ENCODE assay signal across 1 cellular context in the genomic region with DNA sequence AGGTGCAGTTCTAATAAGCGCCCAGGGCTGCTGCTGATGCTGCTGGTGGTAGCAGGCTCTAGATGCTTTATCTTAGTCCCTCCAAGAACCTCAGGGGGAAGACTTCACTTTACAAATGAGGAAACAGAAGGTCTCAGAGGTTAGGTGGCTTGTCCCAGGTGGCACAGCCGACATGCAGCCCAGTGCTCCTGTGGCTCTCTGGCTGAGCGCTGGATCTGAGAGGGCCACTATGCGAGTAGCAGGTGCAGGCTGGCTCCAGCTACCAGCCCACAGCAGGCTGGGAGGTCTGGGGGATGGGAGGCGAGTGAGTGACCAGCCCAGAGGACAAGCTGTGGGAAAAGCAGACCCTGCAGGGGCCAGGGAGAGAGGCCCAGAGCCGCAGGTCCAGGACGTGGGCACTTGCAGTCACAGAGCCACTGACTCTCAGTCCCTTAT.
TF ChIP-seq lines count a peak whose summit lies in the region.

No MANE protein-coding gene starts in this region.

TF ChIP-seq in GM12878, 131 proteins besides CTCF, POLR2A, EP300 and RAD21 (continued from another document):
- TF ChIP-seq PKNOX1 (IDR thresholded peaks at IDR 0.05) (no peak), NFXL1 (IDR thresholded peaks at IDR 0.05; ENCODE audit: borderline replicate concordance) (no peak), YBX1 (IDR thresholded peaks at IDR 0.05) (no peak)
